ENCODE assay signal across 25 cellular contexts in the genomic region with DNA sequence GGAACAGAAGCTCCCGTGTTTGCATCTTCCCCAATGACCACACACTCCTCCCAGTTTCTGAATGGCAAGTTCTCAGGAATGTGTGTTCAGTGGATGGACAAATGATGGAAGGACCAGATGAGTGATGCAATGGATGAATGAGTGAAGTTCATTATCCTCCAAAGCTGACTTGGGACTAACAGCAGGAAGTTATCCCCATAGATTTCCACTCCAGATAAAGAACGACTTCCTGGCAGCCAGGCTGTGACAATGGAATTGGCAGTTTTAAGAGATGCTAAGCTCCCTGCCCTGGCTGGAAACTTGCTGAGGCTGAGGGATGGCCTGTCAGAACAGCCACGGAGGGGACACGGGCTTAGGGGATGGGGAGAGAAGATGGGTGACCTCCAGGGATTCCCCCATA.
A peak's percentile ranks its signal among the peaks of the same experiment; 100 is the strongest.
DNase-seq lines count a peak whose midpoint lies in the region; ATAC-seq and TF ChIP-seq lines count a peak whose summit lies in the region.
"Had no signal": no experiment of that assay in that cellular context is flagged by ENCODE, and none has a peak within 500 bp of the region (broad histone marks: within the 10 kb centered on the region; RNA-seq: fewer than 3 reads in every experiment).

No MANE protein-coding gene starts in this region.

- H3K27me3 ChIP-seq in mesendoderm (ENCODE audit: insufficient read depth, low read length, poor library complexity) (no peaks in the 10 kb centered on the region), neuronal stem cell (ENCODE audit: control insufficient read depth in 3 of 3, insufficient read depth in 3 of 3, low read depth in 1 of 3, low read length in 3 of 3) (no peaks in the 10 kb centered on the region), MM.1S (replicated peaks; ENCODE audit: insufficient read depth, low read length) (no peaks in the 10 kb centered on the region)
- H3K27me3 ChIP-seq: BE2C, BLaER1 had no signal

- no CpG with 5 or more reads among the region's 4 CpGs for WGBS in mesendoderm (ENCODE audit: extremely low coverage, insufficient coverage, low lambda C conversion rate)
- no CpG with 5 or more reads among the region's 4 CpGs for WGBS in neuronal stem cell (ENCODE audit: extremely low coverage in 2 of 2, insufficient read length in 2 of 2, insufficient replicate concordance in 1 of 2), 2 donors

- no peak overlapping the region for H4K5ac ChIP-seq in mesendoderm (ENCODE audit: low read length)

- no peaks in the 10 kb centered on the region for H4K20me1 ChIP-seq in MM.1S (ENCODE audit: insufficient read depth, low read length)
- H4K20me1 ChIP-seq: BLaER1 had no signal

- H2BK15ac ChIP-seq in mesendoderm (replicated peaks; ENCODE audit: low read depth) (no peak overlapping the region), neuronal stem cell (ENCODE audit: low read length) (no peak overlapping the region)

- H3K4me1 ChIP-seq in mesendoderm (ENCODE audit: control insufficient read depth, low read depth, low read length), result no peaks in the 10 kb centered on the region
- H3K4me1 ChIP-seq in neuronal stem cell (ENCODE audit: control insufficient read depth in 2 of 2, insufficient read depth in 1 of 2, low read depth in 1 of 2, low read length in 2 of 2), result peaks cover 3 to 4% of the 10 kb centered on the region in 2 donors
- no peaks in the 10 kb centered on the region for H3K4me1 ChIP-seq in MM.1S (ENCODE audit: low read length)
- H3K4me1 ChIP-seq: A549, BE2C, BLaER1 had no signal

- H3K4me3 Mint-ChIP-seq in activated naive CD8-positive, alpha-beta T cell treated with anti-CD3 and anti-CD28 coated beads for 36 hours, result no peak overlapping the region
- H3K4me3 Mint-ChIP-seq in activated naive CD8-positive, alpha-beta T cell treated with anti-CD3 and anti-CD28 coated beads, Interleukin-2, amount 50 U/mL, for 24 hours, result no peak overlapping the region
- H3K4me3 Mint-ChIP-seq: CD14-positive monocyte; CD4-positive, alpha-beta memory T cell; CD4-positive, CD25-positive, alpha-beta regulatory T cell; CD8-positive, alpha-beta memory T cell had no signal

- no peak for TF ChIP-seq CTCF in MM.1S (IDR thresholded peaks at IDR 0.05; ENCODE audit: low read length)

- H3K9me2 ChIP-seq in MM.1S (replicated peaks; ENCODE audit: insufficient read depth, low read length), result no peaks in the 10 kb centered on the region

- H3K27ac Mint-ChIP-seq in activated naive CD8-positive, alpha-beta T cell treated with anti-CD3 and anti-CD28 coated beads for 36 hours, result peak overlapping the region; percentile 35
- H3K27ac Mint-ChIP-seq in activated naive CD8-positive, alpha-beta T cell treated with anti-CD3 and anti-CD28 coated beads, Interleukin-2, amount 50 U/mL, for 24 hours, result no peak overlapping the region
- H3K27ac Mint-ChIP-seq: CD14-positive monocyte; CD4-positive, alpha-beta memory T cell; CD4-positive, CD25-positive, alpha-beta regulatory T cell had no signal

- no peak overlapping the region for H2BK5ac ChIP-seq in mesendoderm (ENCODE audit: low read length)
- no peak overlapping the region for H2BK5ac ChIP-seq in neuronal stem cell (ENCODE audit: low read length)

- H3K36me3 ChIP-seq in mesendoderm (ENCODE audit: control insufficient read depth, insufficient read depth, low read length), result no peaks in the 10 kb centered on the region
- no peaks in the 10 kb centered on the region for H3K36me3 ChIP-seq in neuronal stem cell (replicated peaks in 1 of 2; ENCODE audit: control insufficient read depth in 2 of 2, insufficient read depth in 2 of 2, low read length in 2 of 2)
- H3K36me3 ChIP-seq in MM.1S (replicated peaks; ENCODE audit: insufficient read depth, low read length), result no peaks in the 10 kb centered on the region
- H3K36me3 ChIP-seq: BE2C, BLaER1 had no signal

- no peak for ATAC-seq in activated naive CD8-positive, alpha-beta T cell treated with anti-CD3 and anti-CD28 coated beads, Interleukin-2, amount 50 U/mL, for 24 hours
- ATAC-seq: A549, GM12878 had no signal

- H3K4me1 Mint-ChIP-seq in activated naive CD8-positive, alpha-beta T cell treated with anti-CD3 and anti-CD28 coated beads for 36 hours, result no peaks in the 10 kb centered on the region
- no peaks in the 10 kb centered on the region for H3K4me1 Mint-ChIP-seq in activated naive CD8-positive, alpha-beta T cell treated with anti-CD3 and anti-CD28 coated beads, Interleukin-2, amount 50 U/mL, for 24 hours
- H3K4me1 Mint-ChIP-seq: CD14-positive monocyte; CD4-positive, alpha-beta memory T cell; CD4-positive, CD25-positive, alpha-beta regulatory T cell; CD8-positive, alpha-beta memory T cell had no signal

- no peak overlapping the region for H3K27ac ChIP-seq in mesendoderm (ENCODE audit: low read depth, low read length)
- no peak overlapping the region for H3K27ac ChIP-seq in neuronal stem cell (replicated peaks; ENCODE audit: low read length)
- no peak overlapping the region for H3K27ac ChIP-seq in MM.1S (ENCODE audit: low read length)
- H3K27ac ChIP-seq: 22Rv1, A549, BLaER1 had no signal

- peak overlapping the region; percentile 41 for H3K14ac ChIP-seq in neuronal stem cell (ENCODE audit: low read length)

- no peak overlapping the region for H3K4me2 ChIP-seq in mesendoderm (ENCODE audit: low read length)
- no peak overlapping the region for H3K4me2 ChIP-seq in neuronal stem cell (ENCODE audit: insufficient read depth, low read length, poor library complexity, severe bottlenecking)
- H3K4me2 ChIP-seq in MM.1S (ENCODE audit: low read depth, low read length), result no peak overlapping the region
- H3K4me2 ChIP-seq: A549, BLaER1 had no signal

- H3K36me3 Mint-ChIP-seq in activated naive CD8-positive, alpha-beta T cell treated with anti-CD3 and anti-CD28 coated beads for 36 hours, result no peaks in the 10 kb centered on the region
- H3K36me3 Mint-ChIP-seq in activated naive CD8-positive, alpha-beta T cell treated with anti-CD3 and anti-CD28 coated beads, Interleukin-2, amount 50 U/mL, for 24 hours (ENCODE audit: low read depth), result no peaks in the 10 kb centered on the region
- H3K36me3 Mint-ChIP-seq: CD14-positive monocyte; CD4-positive, alpha-beta memory T cell; CD4-positive, CD25-positive, alpha-beta regulatory T cell; CD8-positive, alpha-beta memory T cell had no signal

- H3K79me2 ChIP-seq in mesendoderm (ENCODE audit: control insufficient read depth, insufficient read depth, low read length) (no peaks in the 10 kb centered on the region), MM.1S (ENCODE audit: low read length) (no peaks in the 10 kb centered on the region)

- H3K9me3 ChIP-seq in neuronal stem cell (replicated peaks in 1 of 2; ENCODE audit: control insufficient read depth in 2 of 2, insufficient read depth in 1 of 2, low read depth in 1 of 2, low read length in 2 of 2) (no peaks in the 10 kb centered on the region), MM.1S (replicated peaks; ENCODE audit: insufficient read depth, low read length) (no peaks in the 10 kb centered on the region)
- H3K9me3 ChIP-seq: A549, BE2C, BLaER1 had no signal

- H3K4me3 ChIP-seq in mesendoderm (ENCODE audit: low read length) (no peak overlapping the region), neuronal stem cell (ENCODE audit: low read length in 2 of 2) (no peak overlapping the region), MM.1S (ENCODE audit: low read length) (no peak overlapping the region)
- H3K4me3 ChIP-seq: A549, BLaER1, GM12878 had no signal

- H2BK120ac ChIP-seq in mesendoderm (ENCODE audit: low read depth, low read length) (no peak overlapping the region), neuronal stem cell (ENCODE audit: low read depth, low read length) (no peak overlapping the region)

- H2AFZ ChIP-seq in neuronal stem cell (ENCODE audit: low read length), result no peak overlapping the region
- H2AFZ ChIP-seq in MM.1S (ENCODE audit: low read length), result no peak overlapping the region

- H3K4ac ChIP-seq in mesendoderm (ENCODE audit: low read depth, low read length), result no peak overlapping the region
- H3K4ac ChIP-seq in neuronal stem cell (ENCODE audit: low read length), result no peak overlapping the region

- H3K9me3 Mint-ChIP-seq in activated naive CD8-positive, alpha-beta T cell treated with anti-CD3 and anti-CD28 coated beads for 36 hours, result no peaks in the 10 kb centered on the region
- H3K9me3 Mint-ChIP-seq in activated naive CD8-positive, alpha-beta T cell treated with anti-CD3 and anti-CD28 coated beads, Interleukin-2, amount 50 U/mL, for 24 hours, result no peaks in the 10 kb centered on the region
- H3K9me3 Mint-ChIP-seq: CD8-positive, alpha-beta memory T cell had no signal

- H4K91ac ChIP-seq in neuronal stem cell (ENCODE audit: low read depth, low read length, poor library complexity), result no peak overlapping the region

- H4K8ac ChIP-seq in mesendoderm (ENCODE audit: low read depth, low read length), result no peak overlapping the region
- H4K8ac ChIP-seq in neuronal stem cell (ENCODE audit: low read depth, low read length), result no peak overlapping the region

- H3K23ac ChIP-seq in mesendoderm (ENCODE audit: low read length) (no peak overlapping the region), neuronal stem cell (ENCODE audit: low read depth, low read length, poor library complexity) (no peak overlapping the region)

- H3K18ac ChIP-seq in mesendoderm (ENCODE audit: low read length) (no peak overlapping the region), neuronal stem cell (ENCODE audit: low read length) (no peak overlapping the region)

- H2AK5ac ChIP-seq in mesendoderm (ENCODE audit: low read length) (no peak overlapping the region), neuronal stem cell (ENCODE audit: low read depth, low read length) (no peak overlapping the region)

- H3K9ac ChIP-seq in mesendoderm (ENCODE audit: low read length) (no peak overlapping the region), neuronal stem cell (ENCODE audit: low read depth, low read length, poor library complexity) (no peak overlapping the region), MM.1S (ENCODE audit: low read length) (no peak overlapping the region)
- H3K9ac ChIP-seq: BLaER1 had no signal

- peaks cover 4% of the 10 kb centered on the region for H3K27me3 Mint-ChIP-seq in activated naive CD8-positive, alpha-beta T cell treated with anti-CD3 and anti-CD28 coated beads for 36 hours
- peaks cover 2% of the 10 kb centered on the region for H3K27me3 Mint-ChIP-seq in activated naive CD8-positive, alpha-beta T cell treated with anti-CD3 and anti-CD28 coated beads, Interleukin-2, amount 50 U/mL, for 24 hours

- DNase-seq in activated naive CD8-positive, alpha-beta T cell treated with anti-CD3 and anti-CD28 coated beads for 36 hours, result no peak
- DNase-seq in activated naive CD8-positive, alpha-beta T cell treated with anti-CD3 and anti-CD28 coated beads, Interleukin-2, amount 50 U/mL, for 24 hours, result no peak
- peak; percentile 28 for DNase-seq in mesendoderm
- DNase-seq in neuronal stem cell (ENCODE audit: low spot score), result no peak
- DNase-seq in OCI-M1 (lab: John Stamatoyannopoulos, UW), result no peak
- no peak for DNase-seq in MM.1S
- DNase-seq: ACHN; BE2C; C1 segment of cervical spinal cord; CD4-positive, alpha-beta memory T cell; CD4-positive, CD25-positive, alpha-beta regulatory T cell; CD8-positive, alpha-beta memory T cell; COR-L47; DMS 273 treated with DMSO at 0.1 percent for 48 hours; DMS153; DMS53; DMS79; DND-41; EL; GDM1 had no signal

- no peak overlapping the region for H3K56ac ChIP-seq in mesendoderm (ENCODE audit: low read length)

- H3K79me1 ChIP-seq in mesendoderm (ENCODE audit: low read length), result no peaks in the 10 kb centered on the region
- H3K79me1 ChIP-seq in neuronal stem cell (ENCODE audit: low read depth, low read length), result no peaks in the 10 kb centered on the region

- no peaks in the 10 kb centered on the region for H3F3A ChIP-seq in MM.1S (ENCODE audit: insufficient read depth, low read length)

- no peak overlapping the region for H2BK12ac ChIP-seq in neuronal stem cell (ENCODE audit: low read length)
